ENCODE assay signal across 9 cellular contexts in the genomic region with DNA sequence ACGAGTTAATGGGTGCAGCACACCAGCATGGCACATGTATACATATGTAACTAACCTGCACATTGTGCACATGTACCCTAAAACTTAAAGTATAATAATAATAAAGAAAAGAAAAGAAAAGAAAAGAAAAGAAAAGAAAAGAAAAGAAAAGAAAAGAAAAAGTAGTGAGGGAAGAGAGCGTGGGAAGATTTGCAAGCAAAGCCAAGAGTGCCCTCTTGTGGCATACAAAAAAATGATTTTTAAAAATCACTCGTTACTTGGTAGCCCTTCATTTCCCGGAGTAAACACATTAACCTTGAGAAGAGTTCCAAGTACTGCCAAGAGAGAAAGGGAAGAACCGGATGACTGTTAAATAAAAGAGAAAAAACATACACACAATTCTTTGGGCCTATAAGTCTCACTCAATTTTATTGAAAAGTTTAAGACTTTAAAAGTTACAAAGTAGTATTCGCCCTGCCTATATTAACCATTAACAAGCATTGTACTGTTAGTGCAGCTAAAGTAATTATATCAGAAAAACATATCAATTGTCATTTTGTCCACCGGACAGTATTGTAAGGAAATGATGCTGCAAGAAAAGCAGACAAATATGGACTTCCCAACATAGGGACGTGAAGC. TPM values are rescaled to one million over a fixed set of nuclear protein-coding genes. Genes with fewer than 3 reads are reported as not detected.
A peak's percentile ranks its signal among the peaks of the same experiment; 100 is the strongest.
DNase-seq lines count a peak whose midpoint lies in the region; ATAC-seq, FAIRE-seq and TF ChIP-seq lines count a peak whose summit lies in the region.
"Had no signal": no experiment of that assay in that cellular context is flagged by ENCODE, and none has a peak within 500 bp of the region (broad histone marks: within the 10 kb centered on the region; RNA-seq: fewer than 3 reads in every experiment).

No MANE protein-coding gene starts in this region.

- H3K36me3 ChIP-seq in Karpas-422 (ENCODE audit: insufficient read depth, low read length) (no peaks in the 10 kb centered on the region), heart right ventricle (peaks cover 0 to 27% (median 0%) of the 10 kb centered on the region in 9 donors), small intestine (ENCODE audit: control insufficient read depth in 2 of 2, insufficient read depth in 2 of 2, low read length in 2 of 2) (no peaks in the 10 kb centered on the region)
- H3K36me3 ChIP-seq: SJSA1 had no signal

- no peak overlapping the region for H3K27ac ChIP-seq in Karpas-422 (ENCODE audit: low read length)
- no peak overlapping the region for H3K27ac ChIP-seq in heart right ventricle
- no peak overlapping the region for H3K27ac ChIP-seq in small intestine (ENCODE audit: low read depth in 1 of 2, low read length in 1 of 2)
- H3K27ac ChIP-seq: SJSA1 had no signal

- H3K4me3 ChIP-seq in Karpas-422 (ENCODE audit: low read length) (no peak overlapping the region), heart right ventricle (no peak overlapping the region), small intestine (ENCODE audit: low read depth in 1 of 2, low read length in 2 of 2) (no peak overlapping the region)
- H3K4me3 ChIP-seq: SJSA1 had no signal

- H3K79me2 ChIP-seq in Karpas-422 (ENCODE audit: low read length), result no peaks in the 10 kb centered on the region

- no peaks in the 10 kb centered on the region for H4K20me1 ChIP-seq in Karpas-422 (ENCODE audit: insufficient read depth, low read depth, low read length)

- no peak overlapping the region for H3K27ac Mint-ChIP-seq in activated B cell treated with CpG ODN at 0.5 μM for 24 hours

- H3K27me3 ChIP-seq in Karpas-422 (ENCODE audit: low read length) (no peaks in the 10 kb centered on the region), heart right ventricle (peaks cover 0 to 30% (median 2%) of the 10 kb centered on the region in 7 donors), small intestine (ENCODE audit: control insufficient read depth in 2 of 2, insufficient read depth in 2 of 2, low read length in 2 of 2) (peaks cover under 1 to 2% of the 10 kb centered on the region in 2 donors)
- H3K27me3 ChIP-seq: SJSA1 had no signal

- peak; percentile 56 for DNase-seq in EH (ENCODE audit: low read depth)
- peak; percentile 52 for DNase-seq in Karpas-422
- DNase-seq in activated B cell treated with CpG ODN at 0.5 μM for 24 hours, result no peak
- DNase-seq in heart right ventricle, result no peak
- peak; percentile 61 for DNase-seq in small intestine

- no peak for TF ChIP-seq CTCF in activated B cell treated with CpG ODN at 0.5 μM for 24 hours (IDR thresholded peaks at IDR 0.05)
- peak; percentile 45 to 81 (median 68) for TF ChIP-seq CTCF in heart right ventricle (IDR thresholded peaks at IDR 0.05)

- no peak overlapping the region for H3K4me3 Mint-ChIP-seq in activated B cell treated with CpG ODN at 0.5 μM for 24 hours

- FAIRE-seq in small intestine (lab: Jason Lieb, UNC), result peak; percentile 10

- H3K4me1 Mint-ChIP-seq in activated B cell treated with CpG ODN at 0.5 μM for 24 hours, result peaks cover 20% of the 10 kb centered on the region

- H3K9me3 ChIP-seq in Karpas-422 (ENCODE audit: low read length) (no peaks in the 10 kb centered on the region), heart right ventricle (no peaks in the 10 kb centered on the region), small intestine (ENCODE audit: control insufficient read depth, low read depth) (no peaks in the 10 kb centered on the region)
- H3K9me3 ChIP-seq: SJSA1 had no signal

- no peaks in the 10 kb centered on the region for H3K9me2 ChIP-seq in Karpas-422 (replicated peaks; ENCODE audit: insufficient read depth, low read length)

- no peak overlapping the region for H3K9ac ChIP-seq in Karpas-422 (ENCODE audit: low read length)

- ATAC-seq in activated B cell treated with CpG ODN at 0.5 μM for 24 hours (ENCODE audit: low read depth) (peak; percentile 47), heart right ventricle (peak in 7 of 8 donors; percentile 50 to 77 (median 68)), HG03457 (IDR thresholded peaks at IDR 0.05; ENCODE audit: unreplicated experiment) (no peak), GM19035 (IDR thresholded peaks at IDR 0.05; ENCODE audit: unreplicated experiment) (no peak), HG03342 (IDR thresholded peaks at IDR 0.05; ENCODE audit: unreplicated experiment) (no peak)

- no peak overlapping the region for H2AFZ ChIP-seq in Karpas-422 (ENCODE audit: low read length)

- peaks cover 6% of the 10 kb centered on the region for H3K4me1 ChIP-seq in Karpas-422 (ENCODE audit: low read length)
- peaks cover 0 to 18% (median 9%) of the 10 kb centered on the region in 9 donors for H3K4me1 ChIP-seq in heart right ventricle
- no peaks in the 10 kb centered on the region for H3K4me1 ChIP-seq in small intestine (ENCODE audit: control insufficient read depth in 2 of 2, insufficient read depth in 1 of 2, low read depth in 1 of 2, low read length in 1 of 2)

- CTCF ChIA-PET in activated B cell treated with CpG ODN at 0.5 μM for 24 hours (lab: Charles Lee), result interaction anchor here (1.0 to 4.2 kb wide), 11 partner anchors 9 to 647 kb away, joined by 3 to 99 read pairs (median 5); no protein-coding TSS in a partner anchor

- H3K9me3 Mint-ChIP-seq in activated B cell treated with CpG ODN at 0.5 μM for 24 hours, result no peaks in the 10 kb centered on the region

- H3K27me3 Mint-ChIP-seq in activated B cell treated with CpG ODN at 0.5 μM for 24 hours, result peaks cover 33% of the 10 kb centered on the region

- no peak overlapping the region for H3K4me2 ChIP-seq in Karpas-422 (ENCODE audit: low read depth, low read length, poor library complexity, severe bottlenecking)

- intact Hi-C loops in activated B cell treated with CpG ODN at 0.5 μM for 24 hours (cut with micrococcal nuclease), result loop anchor here (1.0 to 10.0 kb wide), 4 partner anchors 183 to 648 kb away; no protein-coding TSS in a partner anchor
- intact Hi-C loops in heart right ventricle (cut with DNase I), result loop anchor here in 9 of 10 donors (1.0 to 10.0 kb wide), 8 partner anchors 182 to 378 kb away; no protein-coding TSS in a partner anchor

- POLR2A ChIA-PET in activated B cell treated with CpG ODN at 0.5 μM for 24 hours (lab: Charles Lee), result no interaction called here

- H3K36me3 Mint-ChIP-seq in activated B cell treated with CpG ODN at 0.5 μM for 24 hours (ENCODE audit: low read depth), result peaks cover 19% of the 10 kb centered on the region

- 38 to 42% methylated on average over 8 of the region's 8 CpGs for WGBS in heart right ventricle, 2 donors
- 25 to 40% (median 31%) methylated on average over 8 of the region's 8 CpGs for WGBS in small intestine, 3 donors

RNA-seq across cellular contexts. Expression of gene CH25H, which starts 6.2 kb away (rescaled TPM):
- total RNA-seq in Karpas-422 (2014; rRNA removed; shearing (Covaris generic); ENCODE audit: low replicate concordance), result not detected in 2 replicates
- total RNA-seq in activated B cell treated with CpG ODN at 0.5 μM for 24 hours, result not detected in 2 replicates
- 1 to 10 TPM in 3 of 10 donors, under 1 TPM in 6, not detected in 1; 0.31 to 8.8 (median 0.76) TPM for total RNA-seq in heart right ventricle
- under 1 TPM; 0.23 to 0.51 TPM for polyA plus RNA-seq in heart right ventricle
- polyA plus RNA-seq in small intestine, result 1 to 10 TPM in 2 of 3 donors, not detected in 1; 1.4 to 2.3 TPM

RNA-seq across cellular contexts. Expression of gene LIPA, which starts 38.3 kb away (rescaled TPM):
- 14.5 and 20.9 TPM in 2 replicates for total RNA-seq in Karpas-422 (2014; rRNA removed; shearing (Covaris generic); ENCODE audit: low replicate concordance)
- total RNA-seq in activated B cell treated with CpG ODN at 0.5 μM for 24 hours (32.8 and 35.3 TPM in 2 replicates), heart right ventricle (10 to 100 TPM; 12.4 to 58.5 (median 15.3) TPM)
- polyA plus RNA-seq in heart right ventricle (10 to 100 TPM in 1 of 2 donors, 1 to 10 TPM in 1; 7.8 to 17.6 TPM), small intestine (100 to 1,000 TPM in 1 of 3 donors, 10 to 100 TPM in 2; 68.1 to 103 (median 95.7) TPM)

Comparison
In these comparisons a context has a peak if more than half of its experiments do, and no peak if none do; other contexts are left out.
1. DNase-seq: peak in EH (single experiment), Karpas-422 (single experiment) and small intestine (single experiment); none in activated B cell treated with CpG ODN at 0.5 μM for 24 hours (single experiment) and heart right ventricle (0 of 2).
2. ATAC-seq: peak in activated B cell treated with CpG ODN at 0.5 μM for 24 hours (single experiment) and heart right ventricle (7 of 8); none in HG03457 (single experiment), GM19035 (single experiment) and HG03342 (single experiment).